8 cellular contexts compared by ENCODE assay signal in the genomic region with DNA sequence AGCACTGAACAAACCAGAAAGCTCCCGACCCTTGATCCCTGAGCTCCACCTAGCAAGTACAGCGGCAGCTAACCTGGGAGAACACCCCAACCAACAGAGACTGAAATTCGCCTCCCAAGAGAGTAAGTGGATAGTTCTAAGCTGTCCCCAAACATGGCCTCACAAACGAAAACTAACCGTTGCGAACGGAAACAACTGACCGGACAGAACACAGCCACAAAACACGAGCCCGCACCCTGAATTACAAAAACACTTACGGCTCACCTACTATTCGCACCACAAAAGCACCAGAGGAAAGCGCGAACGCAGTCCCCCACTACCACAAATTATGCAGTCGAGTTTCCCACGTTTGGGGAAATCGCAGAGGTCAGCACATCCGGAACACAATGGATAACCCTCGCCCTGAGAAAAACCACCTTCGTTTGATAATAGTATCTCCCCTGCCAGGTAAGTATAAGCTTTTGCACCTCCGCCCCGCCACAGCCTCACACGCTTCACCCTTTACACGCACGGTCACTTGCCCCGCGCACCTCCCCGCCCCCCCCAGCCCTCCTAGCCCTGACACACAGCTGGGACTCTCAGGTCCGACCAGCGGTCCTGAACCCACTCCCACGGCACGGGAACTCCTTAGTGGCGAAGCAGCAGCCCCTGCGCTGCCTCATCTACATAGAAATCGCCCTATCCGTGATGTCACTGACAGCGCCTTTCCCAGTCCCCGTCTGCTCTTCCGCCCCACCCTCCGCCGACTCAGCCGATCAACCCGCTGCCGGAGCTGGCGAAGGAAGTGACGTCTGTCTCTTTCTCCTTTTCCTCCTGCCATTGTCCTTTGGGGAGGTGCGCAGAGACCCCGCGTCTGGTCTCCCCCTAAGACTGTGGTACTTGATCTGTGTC. TPM values are rescaled to one million over a fixed set of nuclear protein-coding genes. Genes with fewer than 3 reads are reported as not detected.
DNase-seq lines count a peak whose midpoint lies in the region; ATAC-seq and TF ChIP-seq lines count a peak whose summit lies in the region.
"Not testable (repeated sequence)": the region's sequence is repeated elsewhere in the genome, so short reads cannot be mapped to it uniquely, and the experiment has no call there.

No MANE protein-coding gene starts in this region.

- H3K9ac ChIP-seq in HCT116 (ENCODE audit: low read length) = peak overlapping the region; percentile 46
- H3K9ac ChIP-seq in SK-N-MC (ENCODE audit: insufficient read length) = not testable (repeated sequence)

- H2AFZ ChIP-seq in HCT116 (ENCODE audit: low read depth, low read length, poor library complexity, severe bottlenecking); neuron (ENCODE audit: low read depth, low read length): not testable (repeated sequence)

- not testable (repeated sequence) for H3K9me3 ChIP-seq in HCT116 (ENCODE audit: control insufficient read depth in 1 of 2, insufficient read depth in 1 of 2, low read depth in 1 of 2, low read length in 2 of 2); SK-N-MC (ENCODE audit: low read depth, low read length); neuron (ENCODE audit: low read length)

- BruUV-seq in HCT116 (replicated peaks; lab: Mats Ljungman, UMichigan) = TSS peak; percentile 98

- peak overlapping the region; percentile 66 for H3K4me2 ChIP-seq in HCT116 (ENCODE audit: low read length)

- RAD21 ChIA-PET in HCT116 (lab: Charles Lee; ENCODE audit: low non-redundant PET in 1 of 2, low total read pairs in 2 of 2, uncharacterized antibody in 2 of 2, unreplicated experiment in 2 of 2) = not testable (repeated sequence)

- peak; percentile 29; the same call in 1 of the 2 replicates for TF ChIP-seq RAD21 in HCT116 (IDR thresholded peaks at IDR 0.05; ENCODE audit: low read depth)

- TF ChIP-seq POLR2A in HCT116 (IDR thresholded peaks at IDR 0.05; ENCODE audit: borderline replicate concordance, extremely low read depth, insufficient read depth, insufficient read length) = peak; percentile 100

- H3K27ac ChIP-seq in HCT116 (ENCODE audit: low read depth, low read length) = peak overlapping the region; percentile 58
- H3K27ac ChIP-seq in SK-N-MC = not testable (repeated sequence)

- not testable (repeated sequence) for H4K20me1 ChIP-seq in HCT116 (ENCODE audit: insufficient read depth)

- POLR2A ChIA-PET in HCT116 (lab: Charles Lee) = interaction anchor here (1.3 kb wide), 1 partner anchor 92 kb away, joined by 13 read pairs; no protein-coding TSS in a partner anchor

- H3K4me3 ChIP-seq in HCT116 (replicated peaks in 1 of 2; ENCODE audit: low read depth in 1 of 2, low read length in 2 of 2) (peak overlapping the region; percentile 38 to 49), SK-N-MC (peak overlapping the region; percentile 58), fibroblast of pulmonary artery (replicated peaks; ENCODE audit: low read depth, low read length) (peak overlapping the region; percentile 35), neuron (ENCODE audit: low read length) (peak overlapping the region; percentile 36)

- DNase-seq in ELR (ENCODE audit: low read depth) (peak; percentile 91), HCT116 (ENCODE audit: low read depth, low spot score) (peak; percentile 97), NCI-H1092 (lab: John Stamatoyannopoulos, UW) (peak; percentile 86), SK-N-MC (ENCODE audit: low read depth, low spot score) (peak; percentile 83), fibroblast of pulmonary artery (ENCODE audit: low read depth) (peak; percentile 94)
- DNase-seq in activated effector memory CD4-positive, alpha-beta T cell treated with anti-CD3 and anti-CD28 coated beads, Interleukin-2, amount 50 U/mL, for 16 hours = peak; percentile 88
- peak; percentile 54 to 96 (median 84) for DNase-seq in stimulated activated naive CD4-positive, alpha-beta T cell (lab: John Stamatoyannopoulos, UW)

- intact Hi-C loops in HCT116 (cut with micrococcal nuclease) = not testable (repeated sequence)

- ATAC-seq in HCT116 = peak; percentile 85

- H3K79me2 ChIP-seq in HCT116 (ENCODE audit: insufficient read depth, low read length) = not testable (repeated sequence)

- H3K4me1 ChIP-seq in HCT116 (ENCODE audit: control insufficient read depth in 1 of 2, insufficient read depth in 2 of 2, low read length in 2 of 2); neuron (ENCODE audit: insufficient read depth, low read length): not testable (repeated sequence)

- not testable (repeated sequence) for H3K27me3 ChIP-seq in HCT116 (ENCODE audit: insufficient read depth, low read length); neuron (ENCODE audit: insufficient read depth, low read length)

- CTCF ChIA-PET in HCT116 (lab: Charles Lee) = not testable (repeated sequence)

- H3K36me3 ChIP-seq in HCT116 (ENCODE audit: control insufficient read depth in 1 of 2, insufficient read depth in 2 of 2, low read length in 2 of 2); SK-N-MC (ENCODE audit: insufficient read depth, low read length); neuron (ENCODE audit: insufficient read depth, low read length): not testable (repeated sequence)

- not testable (repeated sequence) for H3K9me2 ChIP-seq in HCT116 (ENCODE audit: insufficient read depth)

- TF ChIP-seq CTCF in HCT116 (IDR thresholded peaks at IDR 0.05 in 2 of 3, conservative IDR thresholded peaks at IDR 0.05 in 1 of 3; ENCODE audit: borderline replicate concordance in 1 of 3, insufficient read depth in 1 of 3, low read depth in 2 of 3, low read length in 2 of 3); fibroblast of pulmonary artery (IDR thresholded peaks at IDR 0.05; ENCODE audit: low read length, missing control alignments): not testable (repeated sequence)

TF ChIP-seq in HCT116, 20 proteins besides CTCF, POLR2A, EP300 and RAD21:
- peak; percentile 80 for TF ChIP-seq SP1 (IDR thresholded peaks at IDR 0.05; ENCODE audit: low read depth)
- 0 out of 2 replicates have a peak, but pooled peaks have one; percentile 34 for TF ChIP-seq FOSL1 (IDR thresholded peaks at IDR 0.05; ENCODE audit: low read depth)
- TF ChIP-seq, protein P1, sequence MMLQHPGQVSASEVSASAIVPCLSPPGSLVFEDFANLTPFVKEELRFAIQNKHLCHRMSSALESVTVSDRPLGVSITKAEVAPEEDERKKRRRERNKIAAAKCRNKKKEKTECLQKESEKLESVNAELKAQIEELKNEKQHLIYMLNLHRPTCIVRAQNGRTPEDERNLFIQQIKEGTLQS (IDR thresholded peaks at IDR 0.05) = 0 out of 2 replicates have a peak, but pooled peaks have one; percentile 35
- TF ChIP-seq SIN3A (IDR thresholded peaks at IDR 0.05; ENCODE audit: low read depth) = peak; percentile 99
- TF ChIP-seq POLR2AphosphoS5 (IDR thresholded peaks at IDR 0.05; ENCODE audit: low read depth, low read length) = peak; percentile 97
- TF ChIP-seq, protein P2, sequence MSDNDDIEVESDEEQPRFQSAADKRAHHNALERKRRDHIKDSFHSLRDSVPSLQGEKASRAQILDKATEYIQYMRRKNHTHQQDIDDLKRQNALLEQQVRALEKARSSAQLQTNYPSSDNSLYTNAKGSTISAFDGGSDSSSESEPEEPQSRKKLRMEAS (IDR thresholded peaks at IDR 0.05) = peak; percentile 45; the same call in 1 of the 2 replicates
- TF ChIP-seq CBX3 (IDR thresholded peaks at IDR 0.05; ENCODE audit: low read depth) = peak; percentile 88
- TF ChIP-seq SRF (IDR thresholded peaks at IDR 0.05; ENCODE audit: low read depth) = peak; percentile 38; the same call in 1 of the 2 replicates
- peak; percentile 78 for TF ChIP-seq YY1 (IDR thresholded peaks at IDR 0.05; ENCODE audit: extremely low read depth, insufficient replicate concordance, low read depth, low read length)
- peak; percentile 64; the same call in 1 of the 2 replicates for TF ChIP-seq CEBPB (IDR thresholded peaks at IDR 0.05; ENCODE audit: low read depth)
- TF ChIP-seq TCF7L2 (IDR thresholded peaks at IDR 0.05; ENCODE audit: borderline replicate concordance, extremely low read depth, insufficient read depth, insufficient read length) = peak; percentile 38
- TF ChIP-seq JUND (IDR thresholded peaks at IDR 0.05) = peak; percentile 84
- peak; percentile 91 for TF ChIP-seq ZBTB33 (IDR thresholded peaks at IDR 0.05; ENCODE audit: extremely low read depth, insufficient replicate concordance, low read length)

RNA-seq across cellular contexts. Expression of gene PPIAL4A, which starts 38.8 kb away (rescaled TPM):
- not detected for total RNA-seq in HCT116 (2021; ENCODE audit: unreplicated experiment)
- not detected in 2 replicates for polyA plus RNA-seq in HCT116 (2012)
